ENCODE assay signal across 19 cellular contexts in genomic region chr11:8784936-8785335, GRCh38.
"Had no signal": no experiment of that assay in that cellular context is flagged by ENCODE, and none has a peak within 500 bp of the region (broad histone marks: within the 10 kb centered on the region; RNA-seq: fewer than 3 reads in every experiment).

No MANE protein-coding gene starts in this region.

- H3K4me1 Mint-ChIP-seq: nephron progenitor cell had no signal

- H3K27ac ChIP-seq: ascending aorta, coronary artery had no signal

- H3K27ac Mint-ChIP-seq: activated CD8-positive, alpha-beta T cell treated with anti-CD3 and anti-CD28 coated beads for 36 hours; activated naive CD4-positive, alpha-beta T cell treated with anti-CD3 and anti-CD28 coated beads for 36 hours; immature natural killer cell; nephron progenitor cell; T-helper 2 cell treated with Interferon-gamma antibody and Interleukin-4, amounts not matched to agents 5 μg/mL and 100 μg/mL, for 36 hours; WTC11 had no signal

- H3K4me3 ChIP-seq: ascending aorta, coronary artery had no signal

- H3K4me3 Mint-ChIP-seq: activated CD8-positive, alpha-beta T cell treated with anti-CD3 and anti-CD28 coated beads for 36 hours; activated naive CD4-positive, alpha-beta T cell treated with anti-CD3 and anti-CD28 coated beads for 36 hours; immature natural killer cell; nephron progenitor cell; T-helper 2 cell treated with Interferon-gamma antibody and Interleukin-4, amounts not matched to agents 5 μg/mL and 100 μg/mL, for 36 hours; WTC11 had no signal

- H3K36me3 ChIP-seq: ascending aorta had no signal

- H3K9me3 ChIP-seq: ascending aorta had no signal

- H3K27me3 ChIP-seq: ascending aorta had no signal

- H3K9me3 Mint-ChIP-seq: activated CD8-positive, alpha-beta T cell treated with anti-CD3 and anti-CD28 coated beads for 36 hours; activated naive CD4-positive, alpha-beta T cell treated with anti-CD3 and anti-CD28 coated beads for 36 hours; immature natural killer cell; nephron progenitor cell; T-helper 2 cell treated with Interferon-gamma antibody and Interleukin-4, amounts not matched to agents 5 μg/mL and 100 μg/mL, for 36 hours; WTC11 had no signal

- DNase-seq: activated CD4-positive, alpha-beta T cell treated with anti-CD3 and anti-CD28 coated beads for 48 hours; activated CD8-positive, alpha-beta T cell treated with anti-CD3 and anti-CD28 coated beads for 36 hours; activated naive CD4-positive, alpha-beta T cell treated with anti-CD3 and anti-CD28 coated beads for 36 hours; activated T-cell treated with anti-CD3 and anti-CD28 coated beads, Interleukin-2, amount 50 U/mL, for 1 hour; head of caudate nucleus; immature natural killer cell; mesendoderm; nephron progenitor cell; nucleus accumbens; stimulated activated CD4-positive, alpha-beta T cell treated with anti-CD3 and anti-CD28 coated beads, Interleukin-12 subunit alpha, Interleukin-12 subunit beta, amount 100 ng/mL, for 4 hours; stimulated activated CD4-positive, alpha-beta T cell treated with anti-CD3 and anti-CD28 coated beads, Interleukin-1b, Interleukin-23, amount 100 ng/mL, for 48 hours; stimulated activated CD8-positive, alpha-beta memory T cell treated with anti-CD3 and anti-CD28 coated beads, Interleukin-4, amount 100 ng/mL, for 48 hours; stimulated activated naive CD4-positive, alpha-beta T cell treated with Interleukin-2 at 50 U/mL for 16 hours; trophoblast cell had no signal

- H3K36me3 Mint-ChIP-seq: immature natural killer cell, WTC11 had no signal

- FAIRE-seq: frontal cortex had no signal

- ATAC-seq: activated CD8-positive, alpha-beta T cell treated with anti-CD3 and anti-CD28 coated beads for 36 hours; WTC11 had no signal
